8 cellular contexts compared by ENCODE assay signal in the genomic region with DNA sequence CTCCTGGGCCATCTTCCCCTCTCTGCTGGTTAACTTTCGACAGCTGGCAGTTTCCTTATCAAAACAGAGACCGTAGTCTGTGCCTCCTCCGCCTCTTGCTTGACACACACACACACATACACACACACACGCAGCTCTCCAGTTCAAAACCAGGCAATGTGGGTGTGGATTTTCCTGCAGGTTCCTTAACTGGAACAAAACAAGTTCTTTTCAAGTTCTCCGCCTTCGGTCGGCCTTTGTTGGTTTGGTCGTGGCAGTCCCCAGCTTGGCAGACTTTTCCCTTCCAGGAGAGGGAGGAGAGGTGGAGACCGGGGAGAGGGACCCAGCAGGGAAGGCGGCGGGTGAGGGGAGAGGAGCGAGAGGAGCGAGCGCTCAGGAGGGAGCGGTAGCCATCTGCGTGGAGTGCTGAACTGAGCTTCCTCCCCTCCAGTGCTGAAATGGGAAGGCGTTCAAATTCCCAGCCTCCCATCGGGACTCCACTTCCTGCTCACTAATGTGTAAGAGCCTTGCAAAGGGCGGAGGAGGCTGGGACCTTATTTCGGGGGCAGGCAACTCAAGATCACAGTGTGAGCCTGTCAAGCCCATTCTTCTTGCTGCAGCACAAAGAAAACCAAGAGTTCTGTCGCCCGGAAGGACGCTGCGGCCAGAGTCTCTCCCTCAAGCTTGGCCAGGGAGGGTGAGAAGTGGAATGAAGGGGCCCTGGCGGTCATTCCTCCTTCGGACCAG.
DNase-seq lines count a peak whose midpoint lies in the region; ATAC-seq and TF ChIP-seq lines count a peak whose summit lies in the region.

No MANE protein-coding gene starts in this region.

- peaks cover 0 to 32% of the 10 kb centered on the region in 2 donors for H3K4me1 ChIP-seq in muscle layer of duodenum (ENCODE audit: control insufficient read depth in 1 of 2, insufficient read depth in 2 of 2, low read length in 2 of 2)

- peak overlapping the region; percentile 75 for H3K27ac ChIP-seq in muscle layer of duodenum (ENCODE audit: low read length)

- peak; percentile 35 for ATAC-seq in HG03442 (IDR thresholded peaks at IDR 0.05; ENCODE audit: unreplicated experiment)
- peak; percentile 62 for ATAC-seq in activated CD8-positive, alpha-beta T cell treated with anti-CD3 and anti-CD28 coated beads, Interleukin-2, amount 10 ng/mL, durations not matched to agents 7 days and 5 days

- no peak for TF ChIP-seq CTCF in GM12865 (IDR thresholded peaks at IDR 0.05; ENCODE audit: insufficient read depth, low read depth, low read length, missing control alignments)
- TF ChIP-seq CTCF in fibroblast of mammary gland (conservative IDR thresholded peaks at IDR 0.05; ENCODE audit: control insufficient read depth, insufficient read depth, low read depth, low read length) = no peak
- no peak for TF ChIP-seq CTCF in type B pancreatic cell (conservative IDR thresholded peaks at IDR 0.05)

- DNase-seq in GM12865 (ENCODE audit: low read depth) = peak; percentile 45
- peak; percentile 39 for DNase-seq in activated CD8-positive, alpha-beta T cell treated with anti-CD3 and anti-CD28 coated beads, Interleukin-2, amount 10 ng/mL, durations not matched to agents 7 days and 5 days
- DNase-seq in fibroblast of mammary gland (ENCODE audit: low read depth) = peak; percentile 95
- DNase-seq in type B pancreatic cell (ENCODE audit: extremely low spot score, unreplicated experiment) = peak; percentile 77
- DNase-seq in activated gamma-delta T cell treated with Interleukin-2 at 50 U/mL for 16 hours = no peak
- no peak for DNase-seq in NAMALWA (ENCODE audit: low spot score)

- H3K36me3 ChIP-seq in muscle layer of duodenum (ENCODE audit: control insufficient read depth in 1 of 2, insufficient read depth in 2 of 2, low read length in 2 of 2) = no peaks in the 10 kb centered on the region

- H3K4me3 ChIP-seq in GM12865 (ENCODE audit: low read depth, low read length) = peak overlapping the region; percentile 21
- H3K4me3 ChIP-seq in fibroblast of mammary gland (ENCODE audit: control insufficient read depth, low read depth, low read length) = peak overlapping the region; percentile 96
- H3K4me3 ChIP-seq in muscle layer of duodenum (ENCODE audit: low read depth in 1 of 2, low read length in 2 of 2) = peak overlapping the region; percentile 78 to 92

- no peaks in the 10 kb centered on the region for H3K27me3 ChIP-seq in muscle layer of duodenum (ENCODE audit: low read depth, low read length)

- peak overlapping the region; percentile 16 for H3K27ac Mint-ChIP-seq in activated CD8-positive, alpha-beta T cell treated with anti-CD3 and anti-CD28 coated beads, Interleukin-2, amount 10 ng/mL, durations not matched to agents 7 days and 5 days
- H3K27ac Mint-ChIP-seq in type B pancreatic cell = peak overlapping the region; percentile 92

- POLR2A ChIA-PET in activated CD8-positive, alpha-beta T cell treated with anti-CD3 and anti-CD28 coated beads, Interleukin-2, amount 10 ng/mL, durations not matched to agents 7 days and 5 days (lab: Charles Lee) = no interaction called here

- no peaks in the 10 kb centered on the region for H3K9me3 ChIP-seq in muscle layer of duodenum (ENCODE audit: control insufficient read depth in 1 of 2, low read length in 2 of 2)

- no peaks in the 10 kb centered on the region for H3K36me3 Mint-ChIP-seq in activated CD8-positive, alpha-beta T cell treated with anti-CD3 and anti-CD28 coated beads, Interleukin-2, amount 10 ng/mL, durations not matched to agents 7 days and 5 days (ENCODE audit: low read depth)
- peaks cover 25% of the 10 kb centered on the region for H3K36me3 Mint-ChIP-seq in type B pancreatic cell

- peaks cover 17% of the 10 kb centered on the region for H3K4me1 Mint-ChIP-seq in activated CD8-positive, alpha-beta T cell treated with anti-CD3 and anti-CD28 coated beads, Interleukin-2, amount 10 ng/mL, durations not matched to agents 7 days and 5 days (ENCODE audit: low read depth)
- H3K4me1 Mint-ChIP-seq in type B pancreatic cell (ENCODE audit: unreplicated experiment) = peaks cover 94% of the 10 kb centered on the region

- no peaks in the 10 kb centered on the region for H3K9me3 Mint-ChIP-seq in activated CD8-positive, alpha-beta T cell treated with anti-CD3 and anti-CD28 coated beads, Interleukin-2, amount 10 ng/mL, durations not matched to agents 7 days and 5 days (ENCODE audit: insufficient read depth)
- H3K9me3 Mint-ChIP-seq in type B pancreatic cell = no peaks in the 10 kb centered on the region

- peak overlapping the region; percentile 64 for H3K4me3 Mint-ChIP-seq in activated CD8-positive, alpha-beta T cell treated with anti-CD3 and anti-CD28 coated beads, Interleukin-2, amount 10 ng/mL, durations not matched to agents 7 days and 5 days
- peak overlapping the region; percentile 97 for H3K4me3 Mint-ChIP-seq in type B pancreatic cell

- CTCF ChIA-PET in activated CD8-positive, alpha-beta T cell treated with anti-CD3 and anti-CD28 coated beads, Interleukin-2, amount 10 ng/mL, durations not matched to agents 7 days and 5 days (lab: Charles Lee) = interaction anchor here (1.0 kb wide), 1 partner anchor 48 kb away, joined by 3 read pairs; no protein-coding TSS in a partner anchor

- H3K27me3 Mint-ChIP-seq in activated CD8-positive, alpha-beta T cell treated with anti-CD3 and anti-CD28 coated beads, Interleukin-2, amount 10 ng/mL, durations not matched to agents 7 days and 5 days (ENCODE audit: low read depth) = peaks cover 42% of the 10 kb centered on the region
- H3K27me3 Mint-ChIP-seq in type B pancreatic cell = no peaks in the 10 kb centered on the region

Comparison
In these comparisons a context has a peak if more than half of its experiments do, and no peak if none do; other contexts are left out.
1. DNase-seq: peak in GM12865 (single experiment), activated CD8-positive, alpha-beta T cell treated with anti-CD3 and anti-CD28 coated beads, Interleukin-2, amount 10 ng/mL, durations not matched to agents 7 days and 5 days (single experiment), fibroblast of mammary gland (single experiment) and type B pancreatic cell (single experiment); none in activated gamma-delta T cell treated with Interleukin-2 at 50 U/mL for 16 hours (single experiment) and NAMALWA (single experiment).
2. H3K4me3 ChIP-seq: peak in every context shown above with its lines; median percentile 96 in fibroblast of mammary gland; 85 in muscle layer of duodenum; 21 in GM12865.